ENCODE assay signal across 8 cellular contexts in the genomic region with DNA sequence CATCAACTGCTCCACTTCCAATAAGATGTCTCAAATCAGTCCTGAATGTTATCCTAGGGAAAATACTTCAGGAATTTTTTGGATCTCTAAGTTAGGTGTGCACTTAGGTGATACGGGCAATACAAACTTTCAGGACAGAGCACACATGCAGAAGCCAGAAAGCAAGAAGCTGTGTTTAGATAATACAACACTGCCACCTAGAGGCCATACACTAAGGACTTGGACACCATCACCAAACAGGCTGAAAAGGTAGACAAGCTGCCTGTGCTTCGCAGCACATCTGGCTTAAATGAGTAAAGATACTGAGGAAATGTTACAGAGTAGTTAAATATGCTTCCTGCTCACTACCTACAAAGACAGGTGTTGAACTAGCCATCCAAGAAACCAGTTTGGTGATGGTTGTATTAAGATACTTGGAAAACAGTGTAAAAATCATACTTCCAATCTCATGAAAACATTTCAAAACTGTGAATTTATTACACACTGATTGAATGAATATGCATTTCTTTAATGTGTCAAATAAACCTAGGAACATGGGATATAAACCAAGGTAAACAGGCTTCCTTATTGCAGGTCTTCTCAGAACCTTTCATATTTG. TPM values are rescaled to one million over a fixed set of nuclear protein-coding genes. Genes with fewer than 3 reads are reported as not detected.
DNase-seq lines count a peak whose midpoint lies in the region; ATAC-seq lines count a peak whose summit lies in the region.

No MANE protein-coding gene starts in this region.

- ATAC-seq in GM19455 (IDR thresholded peaks at IDR 0.05; ENCODE audit: unreplicated experiment): no peak

- peaks cover 12% of the 10 kb centered on the region for H3K27me3 Mint-ChIP-seq in activated naive CD4-positive, alpha-beta T cell treated with anti-CD3 and anti-CD28 coated beads for 36 hours (ENCODE audit: low read depth)

- H3K36me3 Mint-ChIP-seq in activated naive CD4-positive, alpha-beta T cell treated with anti-CD3 and anti-CD28 coated beads for 36 hours (ENCODE audit: low read depth): peaks cover 7% of the 10 kb centered on the region

- peaks cover 1% of the 10 kb centered on the region for H3K4me1 Mint-ChIP-seq in activated naive CD4-positive, alpha-beta T cell treated with anti-CD3 and anti-CD28 coated beads for 36 hours (ENCODE audit: low read depth)

- H3K4me3 Mint-ChIP-seq in activated naive CD4-positive, alpha-beta T cell treated with anti-CD3 and anti-CD28 coated beads for 36 hours: no peak overlapping the region

- intact Hi-C loops in activated naive CD4-positive, alpha-beta T cell treated with anti-CD3 and anti-CD28 coated beads for 36 hours (cut with micrococcal nuclease): loop anchor here (1.0 kb wide), 2 partner anchors 810 to 845 kb away; partner anchors contain the start of gene SF3A3

- peak; percentile 35 for DNase-seq in stimulated activated CD4-positive, alpha-beta T cell treated with anti-CD3 and anti-CD28 coated beads, Interleukin-1b, Interleukin-23, amount 100 ng/mL, for 48 hours
- no peak for DNase-seq in stimulated activated CD4-positive, alpha-beta T cell treated with anti-CD3 and anti-CD28 coated beads, Interleukin-12 subunit alpha, Interleukin-12 subunit beta, amount 100 ng/mL, for 4 hours
- DNase-seq in KG1 (lab: John Stamatoyannopoulos, UW) (peak; percentile 80), NOMO-1 treated with dmso at 0.1 percent for 144 hours (lab: John Stamatoyannopoulos, UW; ENCODE audit: unreplicated experiment) (peak; percentile 54), glomerular visceral epithelial cell (ENCODE audit: extremely low spot score) (peak; percentile 76), pons (ENCODE audit: low spot score) (peak; percentile 89)
- DNase-seq in activated naive CD4-positive, alpha-beta T cell treated with anti-CD3 and anti-CD28 coated beads for 36 hours: peak; percentile 63

- CTCF ChIA-PET in activated naive CD4-positive, alpha-beta T cell treated with anti-CD3 and anti-CD28 coated beads for 36 hours (lab: Charles Lee): interaction anchor here (0.6 to 2.2 kb wide), 14 partner anchors 9 to 1311 kb away, joined by 3 to 11 read pairs (median 4); partner anchors contain the start of gene NDUFS5

- H3K27ac Mint-ChIP-seq in activated naive CD4-positive, alpha-beta T cell treated with anti-CD3 and anti-CD28 coated beads for 36 hours: no peak overlapping the region

- no peaks in the 10 kb centered on the region for H3K9me3 Mint-ChIP-seq in activated naive CD4-positive, alpha-beta T cell treated with anti-CD3 and anti-CD28 coated beads for 36 hours

RNA-seq across cellular contexts. Expression of gene RRAGC, which starts 24.2 kb away (rescaled TPM):
- total RNA-seq in activated naive CD4-positive, alpha-beta T cell treated with anti-CD3 and anti-CD28 coated beads for 36 hours: 10 to 100 TPM; 22.3 to 23.3 TPM

RNA-seq across cellular contexts. Expression of gene MYCBP, which starts 37.8 kb away (rescaled TPM):
- total RNA-seq in activated naive CD4-positive, alpha-beta T cell treated with anti-CD3 and anti-CD28 coated beads for 36 hours: 10 to 100 TPM; 54.6 to 58.0 TPM

RNA-seq across cellular contexts. Expression of gene GJA9, which starts 46.1 kb away (rescaled TPM):
- total RNA-seq in activated naive CD4-positive, alpha-beta T cell treated with anti-CD3 and anti-CD28 coated beads for 36 hours: not detected
